27 cellular contexts compared by ENCODE assay signal in the genomic region with DNA sequence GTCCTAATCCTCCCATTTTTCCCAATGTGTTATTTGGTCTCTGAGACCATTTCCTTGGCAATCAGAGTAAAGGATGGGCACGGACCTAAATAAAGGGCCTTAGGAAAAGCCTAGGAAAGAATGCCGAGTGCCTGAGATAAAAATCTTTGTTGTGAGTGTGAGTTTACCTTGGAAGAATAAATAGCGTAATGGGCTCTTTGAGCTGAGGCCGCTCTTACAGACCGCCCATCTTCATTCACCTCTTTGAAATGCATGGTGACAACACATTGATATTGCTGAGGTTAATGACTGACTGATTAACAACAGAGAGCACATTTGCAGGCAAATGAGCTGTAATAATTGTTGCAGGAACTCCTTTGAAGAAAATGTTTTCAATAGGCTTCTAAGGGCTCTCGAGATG.
"Had no signal": no experiment of that assay in that cellular context is flagged by ENCODE, and none has a peak within 500 bp of the region (broad histone marks: within the 10 kb centered on the region; RNA-seq: fewer than 3 reads in every experiment).

No MANE protein-coding gene starts in this region.

- H3K27me3 Mint-ChIP-seq: activated naive CD8-positive, alpha-beta T cell treated with anti-CD3 and anti-CD28 coated beads for 36 hours; naive thymus-derived CD4-positive, alpha-beta T cell had no signal

- H3K4me3 ChIP-seq: adrenal gland, ascending aorta, cardiac muscle cell, colonic mucosa, left lung, lung, right lobe of liver, tibial nerve had no signal

- H3K27ac ChIP-seq: adrenal gland, ascending aorta, cardiac muscle cell, colonic mucosa, left lung, right lobe of liver, tibial nerve, VCaP had no signal

- H3K4me1 ChIP-seq: adrenal gland, ascending aorta, colonic mucosa, left lung, right lobe of liver, tibial nerve had no signal

- H3K27me3 ChIP-seq: adrenal gland, ascending aorta, cardiac muscle cell, colonic mucosa, left lung, right lobe of liver, tibial nerve had no signal

- H3K4me1 Mint-ChIP-seq: activated naive CD8-positive, alpha-beta T cell treated with anti-CD3 and anti-CD28 coated beads for 36 hours; naive thymus-derived CD4-positive, alpha-beta T cell had no signal

- H3K9me3 Mint-ChIP-seq: activated naive CD8-positive, alpha-beta T cell treated with anti-CD3 and anti-CD28 coated beads for 36 hours; mesothelial cell of epicardium had no signal

- H3K36me3 ChIP-seq: adrenal gland, ascending aorta, cardiac muscle cell, colonic mucosa, left lung, right lobe of liver, tibial nerve had no signal

- H3K27ac Mint-ChIP-seq: activated naive CD8-positive, alpha-beta T cell treated with anti-CD3 and anti-CD28 coated beads for 36 hours; brain; mesothelial cell of epicardium; naive thymus-derived CD4-positive, alpha-beta T cell; T-helper 2 cell treated with Interferon-gamma antibody and Interleukin-4, amounts not matched to agents 5 μg/mL and 100 μg/mL, for 36 hours had no signal

- DNase-seq: activated CD4-positive, alpha-beta T cell treated with anti-CD3 and anti-CD28 coated beads for 48 hours; activated CD4-positive, alpha-beta T cell treated with anti-CD3 and anti-CD28 coated beads, Interleukin-2, amount 50 U/mL, for 48 hours; activated CD8-positive, alpha-beta memory T cell treated with anti-CD3 and anti-CD28 coated beads for 24 hours; activated effector memory CD4-positive, alpha-beta T cell treated with Interleukin-2 at 50 U/mL for 16 hours; activated naive CD4-positive, alpha-beta T cell treated with Interleukin-2 at 50 U/mL for 16 hours; activated naive CD8-positive, alpha-beta T cell treated with anti-CD3 and anti-CD28 coated beads for 36 hours; adrenal gland; cerebellar nuclear complex; colonic mucosa; effector CD8-positive, alpha-beta T cell; kidney glomerular epithelial cell; left lung; naive thymus-derived CD4-positive, alpha-beta T cell; posterior cingulate gyrus; right lobe of liver; stimulated activated CD4-positive, alpha-beta T cell treated with anti-CD3 and anti-CD28 coated beads, Interleukin-2, amount 100 ng/mL, for 48 hours; stimulated activated naive CD4-positive, alpha-beta T cell treated with Interleukin-2 at 50 U/mL for 16 hours; T-helper 1 cell had no signal

- H3K36me3 Mint-ChIP-seq: activated naive CD8-positive, alpha-beta T cell treated with anti-CD3 and anti-CD28 coated beads for 36 hours; brain; mesothelial cell of epicardium; naive thymus-derived CD4-positive, alpha-beta T cell had no signal

- ATAC-seq: activated CD4-positive, CD25-positive, alpha-beta regulatory T cell treated with anti-CD3 and anti-CD28 coated beads, Interleukin-2, amount 50 U/mL, for 24 hours; left lung; naive thymus-derived CD4-positive, alpha-beta T cell; right lobe of liver had no signal

- H3K9me3 ChIP-seq: adrenal gland, ascending aorta, colonic mucosa, left lung, right lobe of liver, tibial nerve had no signal

- H3K4me3 Mint-ChIP-seq: activated naive CD8-positive, alpha-beta T cell treated with anti-CD3 and anti-CD28 coated beads for 36 hours; mesothelial cell of epicardium; naive thymus-derived CD4-positive, alpha-beta T cell; T-helper 2 cell treated with Interferon-gamma antibody and Interleukin-4, amounts not matched to agents 5 μg/mL and 100 μg/mL, for 36 hours had no signal
